17 cellular contexts compared by ENCODE assay signal in the genomic region with DNA sequence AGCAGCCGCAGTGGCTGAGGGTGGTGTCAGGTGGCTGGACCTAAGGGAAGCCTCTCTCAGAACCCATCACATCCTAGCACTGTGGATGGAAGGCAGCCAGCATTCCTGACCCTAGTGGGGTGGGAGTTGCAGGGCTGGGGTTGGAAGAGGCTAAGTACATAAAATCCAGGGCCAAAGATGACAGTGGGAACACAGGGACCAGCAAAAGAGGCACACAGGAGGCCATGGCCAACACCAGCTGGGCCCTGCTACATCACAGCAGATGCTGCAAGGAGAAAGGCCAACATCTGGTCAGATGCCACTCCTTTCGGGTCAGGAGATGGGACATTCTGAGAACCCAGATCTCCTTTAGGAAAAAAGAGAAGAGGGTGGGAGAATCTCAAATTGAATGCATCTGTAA.
"Had no signal": no experiment of that assay in that cellular context is flagged by ENCODE, and none has a peak within 500 bp of the region (broad histone marks: within the 10 kb centered on the region; RNA-seq: fewer than 3 reads in every experiment).

No MANE protein-coding gene starts in this region.

- H3K9me3 ChIP-seq: neutrophil, tibial artery, upper lobe of left lung had no signal

- H3K27me3 ChIP-seq: foreskin keratinocyte, neutrophil, tibial artery, upper lobe of left lung had no signal

- H3K36me3 ChIP-seq: tibial artery, upper lobe of left lung had no signal

- DNase-seq: cerebellar nuclear complex; effector CD4-positive, alpha-beta T cell; endodermal cell; erythroblast; foreskin keratinocyte; left colon; left ventricle myocardium superior; mesendoderm; naive B cell; stimulated activated CD4-positive, alpha-beta T cell treated with anti-CD3 and anti-CD28 coated beads, Interleukin-2, amount 100 ng/mL, for 48 hours; stimulated activated naive CD4-positive, alpha-beta T cell treated with Interleukin-2 at 50 U/mL for 16 hours; tibial artery; upper lobe of left lung had no signal

- H3K4me3 Mint-ChIP-seq: endodermal cell, naive B cell, nephron had no signal

- H3K4me1 Mint-ChIP-seq: endodermal cell, naive B cell, nephron had no signal

- H3K4me1 ChIP-seq: foreskin keratinocyte, tibial artery, upper lobe of left lung had no signal

- ATAC-seq: foreskin keratinocyte, left colon, left ventricle myocardium superior had no signal

- H3K27me3 Mint-ChIP-seq: naive B cell had no signal

- H3K4me3 ChIP-seq: coronary artery, smooth muscle cell, tibial artery, upper lobe of left lung had no signal

- H3K27ac ChIP-seq: coronary artery, foreskin keratinocyte, neutrophil, tibial artery, upper lobe of left lung had no signal

- H3K27ac Mint-ChIP-seq: endodermal cell, naive B cell, nephron had no signal
